ENCODE assay signal across 15 cellular contexts in the genomic region with DNA sequence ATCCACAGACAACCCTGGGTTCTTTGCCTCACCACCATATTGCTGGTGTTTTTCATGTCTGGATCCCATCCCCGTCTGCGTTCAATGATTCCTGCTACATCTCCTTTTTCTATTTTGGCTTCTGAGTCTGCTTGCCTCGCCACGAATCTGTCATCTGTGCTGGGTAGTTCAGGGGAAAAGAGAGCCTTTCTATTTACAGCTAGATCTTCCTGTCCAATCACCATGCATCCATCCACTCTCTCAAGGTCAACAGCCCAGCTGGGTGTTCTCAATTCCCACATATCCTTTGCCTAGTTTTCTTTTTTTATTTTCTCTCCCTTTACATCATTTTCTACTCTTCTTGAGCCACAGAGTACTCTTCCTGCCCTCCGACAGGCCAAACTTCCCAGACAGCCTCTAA.
"Had no signal": no experiment of that assay in that cellular context is flagged by ENCODE, and none has a peak within 500 bp of the region (broad histone marks: within the 10 kb centered on the region; RNA-seq: fewer than 3 reads in every experiment).

No MANE protein-coding gene starts in this region.

- H3K27me3 ChIP-seq: body of pancreas, gastrocnemius medialis, pancreas, tibial nerve, vagina had no signal

- H3K9me3 Mint-ChIP-seq: activated CD4-positive, alpha-beta memory T cell treated with anti-CD3 and anti-CD28 coated beads, Interleukin-2, amount 10 ng/mL, durations not matched to agents 7 days and 5 days; activated naive CD4-positive, alpha-beta T cell treated with anti-CD3 and anti-CD28 coated beads, Interleukin-2, amount 50 U/mL, for 72 hours; activated T-cell treated with anti-CD3 and anti-CD28 coated beads, Interleukin-2, amount 50 U/mL, for 72 hours; mesothelial cell of epicardium; neural crest cell had no signal

- H3K4me3 Mint-ChIP-seq: activated CD4-positive, alpha-beta memory T cell treated with anti-CD3 and anti-CD28 coated beads, Interleukin-2, amount 10 ng/mL, durations not matched to agents 7 days and 5 days; activated T-cell treated with anti-CD3 and anti-CD28 coated beads, Interleukin-2, amount 50 U/mL, for 72 hours; endodermal cell; mesothelial cell of epicardium; neural crest cell; stimulated activated memory B cell treated with anti-CD40 and anti-IgM and Interleukin-4, amounts not matched to agents 10 μg/mL and 1 μg/mL and 100 μg/mL, for 72 hours; WTC11 had no signal

- H3K27ac ChIP-seq: body of pancreas, gastrocnemius medialis, pancreas, tibial nerve, vagina had no signal

- DNase-seq: activated CD4-positive, alpha-beta T cell treated with anti-CD3 and anti-CD28 coated beads for 4 hours; activated gamma-delta T cell had no signal

- H3K4me1 ChIP-seq: body of pancreas, gastrocnemius medialis, pancreas, vagina had no signal

- H3K36me3 ChIP-seq: gastrocnemius medialis, pancreas, vagina had no signal

- H3K36me3 Mint-ChIP-seq: activated naive CD4-positive, alpha-beta T cell treated with anti-CD3 and anti-CD28 coated beads, Interleukin-2, amount 50 U/mL, for 72 hours; stimulated activated memory B cell treated with anti-CD40 and anti-IgM and Interleukin-4, amounts not matched to agents 10 μg/mL and 1 μg/mL and 100 μg/mL, for 72 hours had no signal

- H3K27me3 Mint-ChIP-seq: activated CD4-positive, alpha-beta memory T cell treated with anti-CD3 and anti-CD28 coated beads, Interleukin-2, amount 10 ng/mL, durations not matched to agents 7 days and 5 days had no signal

- H3K4me1 Mint-ChIP-seq: activated CD4-positive, alpha-beta memory T cell treated with anti-CD3 and anti-CD28 coated beads, Interleukin-2, amount 10 ng/mL, durations not matched to agents 7 days and 5 days; mesothelial cell of epicardium; stimulated activated memory B cell treated with anti-CD40 and anti-IgM and Interleukin-4, amounts not matched to agents 10 μg/mL and 1 μg/mL and 100 μg/mL, for 72 hours; WTC11 had no signal

- ATAC-seq: activated naive CD4-positive, alpha-beta T cell treated with anti-CD3 and anti-CD28 coated beads, Interleukin-2, amount 50 U/mL, for 72 hours had no signal

- H3K9me3 ChIP-seq: body of pancreas, gastrocnemius medialis, pancreas, tibial nerve, vagina had no signal

- H3K4me3 ChIP-seq: body of pancreas, gastrocnemius medialis, pancreas, tibial nerve, vagina had no signal

- H3K27ac Mint-ChIP-seq: activated CD4-positive, alpha-beta memory T cell treated with anti-CD3 and anti-CD28 coated beads, Interleukin-2, amount 10 ng/mL, durations not matched to agents 7 days and 5 days; activated naive CD4-positive, alpha-beta T cell treated with anti-CD3 and anti-CD28 coated beads, Interleukin-2, amount 50 U/mL, for 72 hours; activated T-cell treated with anti-CD3 and anti-CD28 coated beads, Interleukin-2, amount 50 U/mL, for 72 hours; endodermal cell; mesothelial cell of epicardium; stimulated activated memory B cell treated with anti-CD40 and anti-IgM and Interleukin-4, amounts not matched to agents 10 μg/mL and 1 μg/mL and 100 μg/mL, for 72 hours; WTC11 had no signal
